Comparison of ENCODE assay signal across 10 cellular contexts in genomic region chr9:110351009-110351467, GRCh38. TPM values are rescaled to one million over a fixed set of nuclear protein-coding genes. Genes with fewer than 3 reads are reported as not detected.
A peak's percentile ranks its signal among the peaks of the same experiment; 100 is the strongest.
DNase-seq lines count a peak whose midpoint lies in the region; ATAC-seq and TF ChIP-seq lines count a peak whose summit lies in the region.
"Had no signal": no experiment of that assay in that cellular context is flagged by ENCODE, and none has a peak within 500 bp of the region (broad histone marks: within the 10 kb centered on the region; RNA-seq: fewer than 3 reads in every experiment).

No MANE protein-coding gene starts in this region.

- DNase-seq in stimulated activated naive CD8-positive, alpha-beta T cell treated with anti-CD3 and anti-CD28 coated beads, Interleukin-15, Interleukin-2, amounts not matched to agents 100 U/mL and 50 U/mL, for 24 hours, result no peak
- no peak for DNase-seq in stimulated activated naive CD8-positive, alpha-beta T cell treated with anti-CD3 and anti-CD28 coated beads, Interleukin-15, amount 100 ng/mL, for 72 hours
- peak; percentile 9 for DNase-seq in SW480 (ENCODE audit: low spot score)
- DNase-seq in fibroblast of the aortic adventitia (ENCODE audit: low read depth), result peak; percentile 90
- no peak for DNase-seq in vagina (ENCODE audit: extremely low spot score in 2 of 2)
- DNase-seq in glutamatergic neuron, result no peak
- DNase-seq in T-helper 1 cell, result no peak
- DNase-seq: NCI-H2107 had no signal

- H3K27me3 ChIP-seq in vagina, result no peaks in the 10 kb centered on the region

- no peaks in the 10 kb centered on the region for H3K4me1 Mint-ChIP-seq in stimulated activated naive CD8-positive, alpha-beta T cell treated with anti-CD3 and anti-CD28 coated beads, Interleukin-15, amount 100 ng/mL, for 72 hours
- H3K4me1 Mint-ChIP-seq in glutamatergic neuron (ENCODE audit: low read depth, unreplicated experiment), result no peaks in the 10 kb centered on the region

- peaks cover 21% of the 10 kb centered on the region for H3K4me1 ChIP-seq in vagina

- H3K4me3 Mint-ChIP-seq in stimulated activated naive CD8-positive, alpha-beta T cell treated with anti-CD3 and anti-CD28 coated beads, Interleukin-15, amount 100 ng/mL, for 72 hours, result no peak overlapping the region
- no peak overlapping the region for H3K4me3 Mint-ChIP-seq in glutamatergic neuron (ENCODE audit: unreplicated experiment)
- H3K4me3 Mint-ChIP-seq: nephron had no signal

- H3K27ac Mint-ChIP-seq in stimulated activated naive CD8-positive, alpha-beta T cell treated with anti-CD3 and anti-CD28 coated beads, Interleukin-15, amount 100 ng/mL, for 72 hours, result no peak overlapping the region
- H3K27ac Mint-ChIP-seq in glutamatergic neuron (ENCODE audit: unreplicated experiment), result no peak overlapping the region

- no peaks in the 10 kb centered on the region for H3K36me3 ChIP-seq in vagina

- intact Hi-C loops in vagina (cut with DNase I), result no loop called here

- no peaks in the 10 kb centered on the region for H3K27me3 Mint-ChIP-seq in stimulated activated naive CD8-positive, alpha-beta T cell treated with anti-CD3 and anti-CD28 coated beads, Interleukin-15, amount 100 ng/mL, for 72 hours
- no peaks in the 10 kb centered on the region for H3K27me3 Mint-ChIP-seq in glutamatergic neuron (ENCODE audit: unreplicated experiment)

- H3K9me3 Mint-ChIP-seq in stimulated activated naive CD8-positive, alpha-beta T cell treated with anti-CD3 and anti-CD28 coated beads, Interleukin-15, amount 100 ng/mL, for 72 hours, result no peaks in the 10 kb centered on the region
- no peaks in the 10 kb centered on the region for H3K9me3 Mint-ChIP-seq in glutamatergic neuron (ENCODE audit: unreplicated experiment)
- H3K9me3 Mint-ChIP-seq: nephron had no signal

- no peak for TF ChIP-seq CTCF in fibroblast of the aortic adventitia (IDR thresholded peaks at IDR 0.05; ENCODE audit: insufficient read depth, low read length)
- TF ChIP-seq CTCF in vagina (IDR thresholded peaks at IDR 0.05), result no peak
- TF ChIP-seq CTCF in glutamatergic neuron (IDR thresholded peaks at IDR 0.05; ENCODE audit: partially characterized antibody, unreplicated experiment), result no peak

- TF ChIP-seq POLR2A in vagina (IDR thresholded peaks at IDR 0.05), result no peak

- H3K9me3 ChIP-seq in vagina, result no peaks in the 10 kb centered on the region

- no peaks in the 10 kb centered on the region for H3K36me3 Mint-ChIP-seq in glutamatergic neuron (ENCODE audit: unreplicated experiment)

- peak; percentile 28 for ATAC-seq in stimulated activated naive CD8-positive, alpha-beta T cell treated with anti-CD3 and anti-CD28 coated beads, Interleukin-15, Interleukin-2, amounts not matched to agents 100 U/mL and 50 U/mL, for 24 hours
- no peak for ATAC-seq in stimulated activated naive CD8-positive, alpha-beta T cell treated with anti-CD3 and anti-CD28 coated beads, Interleukin-15, amount 100 ng/mL, for 72 hours
- ATAC-seq in GM18502 (IDR thresholded peaks at IDR 0.05; ENCODE audit: poor library complexity, unreplicated experiment), result no peak

- peak overlapping the region; percentile 59 for H3K27ac ChIP-seq in vagina

- H3K4me3 ChIP-seq in fibroblast of the aortic adventitia (ENCODE audit: low read depth, low read length) (no peak overlapping the region), vagina (no peak overlapping the region)

RNA-seq across cellular contexts. Expression of gene TXNDC8, which starts 13.4 kb away (rescaled TPM):
- not detected in 2 replicates for total RNA-seq in fibroblast of the aortic adventitia (ENCODE audit: low replicate concordance)
- not detected for total RNA-seq in vagina
- total RNA-seq in glutamatergic neuron (ENCODE audit: unreplicated experiment), result not detected

Comparison
In these comparisons a context has a peak if more than half of its experiments do, and no peak if none do; other contexts are left out.
1. DNase-seq: peak in SW480 (single experiment) and fibroblast of the aortic adventitia (single experiment); none in stimulated activated naive CD8-positive, alpha-beta T cell treated with anti-CD3 and anti-CD28 coated beads, Interleukin-15, Interleukin-2, amounts not matched to agents 100 U/mL and 50 U/mL, for 24 hours (single experiment), stimulated activated naive CD8-positive, alpha-beta T cell treated with anti-CD3 and anti-CD28 coated beads, Interleukin-15, amount 100 ng/mL, for 72 hours (0 of 2), vagina (0 of 2), glutamatergic neuron (single experiment) and T-helper 1 cell (0 of 5).